Comparison of ENCODE assay signal across 8 cellular contexts in genomic region chr4:183659919-183660318, GRCh38. TPM values are rescaled to one million over a fixed set of nuclear protein-coding genes. Genes with fewer than 3 reads are reported as not detected.
DNase-seq lines count a peak whose midpoint lies in the region; TF ChIP-seq lines count a peak whose summit lies in the region.

No MANE protein-coding gene starts in this region.

- in situ Hi-C loops in G401 (cut with HindIII; ENCODE audit: low sequenced_read_pairs) = no loop called here

- BruUV-seq in MCF 10A (replicated peaks; lab: Mats Ljungman, UMichigan) = TSS peak; percentile 56

- H3K27ac ChIP-seq in HUES48 (ENCODE audit: low read depth, low read length) = no peak overlapping the region

- peaks cover 17% of the 10 kb centered on the region for H3K36me3 ChIP-seq in HUES48 (ENCODE audit: control insufficient read depth, insufficient read depth, low read length)

- H3K4me3 Mint-ChIP-seq in MCF 10A (ENCODE audit: unreplicated experiment) = peak overlapping the region; percentile 85

- no peaks in the 10 kb centered on the region for H3K9me3 ChIP-seq in HUES48 (ENCODE audit: control insufficient read depth, insufficient read depth, low read length)
- H3K9me3 ChIP-seq in mononuclear cell (ENCODE audit: low read depth, low read length) = no peaks in the 10 kb centered on the region

- no peak for TF ChIP-seq CTCF in AG10803 (conservative IDR thresholded peaks at IDR 0.05; ENCODE audit: low read length)
- no peak for TF ChIP-seq CTCF in MCF 10A (IDR thresholded peaks at IDR 0.05; ENCODE audit: unreplicated experiment)

- H3K27me3 Mint-ChIP-seq in MCF 10A (ENCODE audit: insufficient read depth, unreplicated experiment) = no peaks in the 10 kb centered on the region

- intact Hi-C loops in MCF 10A (cut with micrococcal nuclease) = loop anchor here (1.0 kb wide), 2 partner anchors 156 to 188 kb away; no protein-coding TSS in a partner anchor

- POLR2A ChIA-PET in MCF 10A (lab: Yijun Ruan, JAX) = interaction anchor here (0.5 to 3.7 kb wide), 26 partner anchors 10 to 758 kb away, joined by 3 to 37 read pairs (median 4); partner anchors contain the start of genes CDKN2AIP and ING2

- CTCF ChIA-PET in MCF 10A (lab: Yijun Ruan, JAX) = interaction anchor here (0.6 to 1.6 kb wide), 6 partner anchors 13 to 207 kb away, joined by 3 to 6 read pairs (median 4); no protein-coding TSS in a partner anchor

- no peak for DNase-seq in AG10803 (ENCODE audit: low read depth)
- peak; percentile 17 for DNase-seq in MCF 10A (ENCODE audit: unreplicated experiment)
- no peak for DNase-seq in NCI-H1105 (lab: John Stamatoyannopoulos, UW)
- DNase-seq in amniotic stem cell (lab: John Stamatoyannopoulos, UW) = no peak
- no peak for DNase-seq in G401 (ENCODE audit: low spot score)
- DNase-seq in T1000 (lab: John Stamatoyannopoulos, UW) = no peak

- H3K4me1 Mint-ChIP-seq in MCF 10A (ENCODE audit: insufficient read depth, unreplicated experiment) = peaks cover 22% of the 10 kb centered on the region

- H3K4me1 ChIP-seq in HUES48 (ENCODE audit: control insufficient read depth, insufficient read depth, low read length) (peaks cover 17% of the 10 kb centered on the region), mononuclear cell (ENCODE audit: insufficient read depth, low read length) (peaks cover 31% of the 10 kb centered on the region)

- peak overlapping the region; percentile 84 for H3K9ac ChIP-seq in HUES48 (ENCODE audit: low read depth, low read length)

- H3K27ac Mint-ChIP-seq in MCF 10A (ENCODE audit: low read depth, unreplicated experiment) = peak overlapping the region; percentile 82

- peaks cover 12% of the 10 kb centered on the region for H3K36me3 Mint-ChIP-seq in MCF 10A (ENCODE audit: insufficient read depth, unreplicated experiment)

- H3K4me3 ChIP-seq in AG10803 (ENCODE audit: low read length) = peak overlapping the region; percentile 88
- H3K4me3 ChIP-seq in HUES48 (ENCODE audit: low read depth, low read length) = peak overlapping the region; percentile 95
- peak overlapping the region; percentile 83 for H3K4me3 ChIP-seq in mononuclear cell (ENCODE audit: low read length)

- no peaks in the 10 kb centered on the region for H3K9me3 Mint-ChIP-seq in MCF 10A (ENCODE audit: unreplicated experiment)

- H3K27me3 ChIP-seq in HUES48 (ENCODE audit: control insufficient read depth, insufficient read depth, low read length) (no peaks in the 10 kb centered on the region), mononuclear cell (ENCODE audit: insufficient read depth, low read length) (no peaks in the 10 kb centered on the region)

RNA-seq across cellular contexts. Expression of gene TRAPPC11, which starts 0.8 kb away (rescaled TPM):
- total RNA-seq in MCF 10A (2022) (29.4 and 35.0 TPM in 2 replicates), mononuclear cell (21.4 TPM)
- total RNA-seq in G401 (2014; rRNA removed; shearing (Covaris generic)) = 35.6 and 50.2 TPM in 2 replicates

RNA-seq across cellular contexts. Expression of gene RWDD4, which starts 0.9 kb away (rescaled TPM):
- total RNA-seq in MCF 10A (2022) (23.0 and 26.1 TPM in 2 replicates), mononuclear cell (9.3 TPM)
- total RNA-seq in G401 (2014; rRNA removed; shearing (Covaris generic)) = 39.8 and 44.5 TPM in 2 replicates
